Comparison of ENCODE assay signal across 1 cellular context in genomic region chr12:120100630-120101029, GRCh38.
TF ChIP-seq lines count a peak whose summit lies in the region.

No MANE protein-coding gene starts in this region.

TF ChIP-seq in HepG2, 621 proteins besides CTCF, POLR2A, EP300 and RAD21 (continued from another document):
- TF ChIP-seq ZHX2 (IDR thresholded peaks at IDR 0.05; ENCODE audit: low read depth) = no peak
- no peak for TF ChIP-seq ZHX2 (CRISPR knock-in tag; IDR thresholded peaks at IDR 0.05; ENCODE audit: borderline replicate concordance)
- TF ChIP-seq ZNF383 (CRISPR knock-in tag; IDR thresholded peaks at IDR 0.05; ENCODE audit: borderline replicate concordance) = no peak
- TF ChIP-seq HES4 (CRISPR knock-in tag; IDR thresholded peaks at IDR 0.05; ENCODE audit: borderline replicate concordance) = no peak
- TF ChIP-seq ZNF720 (CRISPR knock-in tag; IDR thresholded peaks at IDR 0.05) = no peak
